Comparison of ENCODE assay signal across 10 cellular contexts in the genomic region with DNA sequence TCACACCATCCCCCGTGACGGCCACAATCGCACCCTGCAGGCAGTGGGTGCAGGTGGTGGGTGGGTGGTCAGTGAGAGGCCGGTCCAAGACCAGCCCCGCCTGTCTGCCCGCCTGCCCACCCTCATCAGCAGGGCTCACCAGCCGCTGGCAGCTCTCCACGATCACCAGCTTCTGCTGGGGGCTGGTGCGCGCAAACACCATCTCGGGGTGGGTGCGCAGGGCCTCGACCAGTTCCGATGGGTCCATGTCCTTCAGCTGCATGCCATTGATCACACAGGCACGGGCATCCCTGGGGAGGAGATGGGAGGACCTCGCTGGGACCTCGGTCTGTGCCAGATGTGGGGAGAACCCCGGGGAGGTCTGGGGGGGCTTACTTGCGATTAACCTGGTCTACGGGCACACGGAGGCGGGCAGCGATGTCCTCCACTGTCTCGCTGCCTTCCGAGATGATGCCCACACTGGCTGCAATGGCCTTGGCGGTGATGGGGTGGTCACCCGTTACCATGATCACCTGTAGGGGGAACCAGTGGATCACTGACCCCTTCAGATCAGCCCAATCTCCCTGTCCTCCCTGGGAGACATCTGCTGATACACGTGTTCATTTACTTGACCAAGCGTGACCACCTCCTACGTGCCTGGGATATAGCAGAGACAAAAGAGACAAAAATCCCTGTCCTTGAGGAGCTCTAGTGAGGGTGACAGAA. TPM values are rescaled to one million over a fixed set of nuclear protein-coding genes. Genes with fewer than 3 reads are reported as not detected.
DNase-seq lines count a peak whose midpoint lies in the region; ATAC-seq and TF ChIP-seq lines count a peak whose summit lies in the region.
"Had no signal": no experiment of that assay in that cellular context is flagged by ENCODE, and none has a peak within 500 bp of the region (broad histone marks: within the 10 kb centered on the region; RNA-seq: fewer than 3 reads in every experiment).

No MANE protein-coding gene starts in this region.

- peaks cover 10% of the 10 kb centered on the region for H3K4me1 ChIP-seq in HEK293 (ENCODE audit: control insufficient read depth, insufficient read depth, low read length)

- peak; percentile 25 for DNase-seq in COR-L47 (lab: John Stamatoyannopoulos, UW)
- peak; percentile 61 for DNase-seq in RPMI7951 (ENCODE audit: low read depth)
- peak; percentile 72 for DNase-seq in iPS-NIHi11 (ENCODE audit: low spot score)
- no peak for DNase-seq in cerebellar nuclear complex (lab: John Stamatoyannopoulos, UW)
- no peak for DNase-seq in activated effector memory CD4-positive, alpha-beta T cell treated with Interleukin-2 at 50 U/mL for 16 hours
- DNase-seq: left ventricle myocardium superior, NCI-H446 treated with DMSO at 0.1 percent for 48 hours had no signal

- no peak for ATAC-seq in HG03378 (IDR thresholded peaks at IDR 0.05; ENCODE audit: unreplicated experiment)
- ATAC-seq in HG03039 (IDR thresholded peaks at IDR 0.05; ENCODE audit: unreplicated experiment), result no peak
- ATAC-seq: left ventricle myocardium superior had no signal

- H3K4me3 ChIP-seq in HEK293 (ENCODE audit: low read depth, low read length), result no peak overlapping the region

- H3K27ac ChIP-seq in HEK293 (ENCODE audit: extremely low read depth, low read depth, low read length), result no peak overlapping the region

- POLR2A ChIA-PET in HEK293 (lab: Yijun Ruan, JAX), result interaction anchor here (0.8 to 0.9 kb wide), 2 partner anchors 9 to 57 kb away, joined by 3 to 4 read pairs; partner anchors contain the start of gene HAUS5

- no peaks in the 10 kb centered on the region; the same call in 1 of the 2 replicates for H3K9me3 ChIP-seq in HEK293 (ENCODE audit: control insufficient read depth, insufficient read depth, low read depth, low read length)

- peak; percentile 88 for TF ChIP-seq CTCF in HEK293 (tag by site-specific recombination; IDR thresholded peaks at IDR 0.05)

- H3K36me3 ChIP-seq in HEK293 (ENCODE audit: control insufficient read depth in 2 of 2, insufficient read depth in 1 of 2, low read length in 2 of 2), result peaks cover 0 to 5% of the 10 kb centered on the region in 2 experiments; a peak in 1 of 3 replicates

- CTCF ChIA-PET in HEK293 (lab: Yijun Ruan, JAX), result interaction anchor here (0.6 to 4.7 kb wide), 41 partner anchors 7 to 644 kb away, joined by 3 to 53 read pairs (median 4); partner anchors contain the start of genes COX6B1 and HAUS5

TF ChIP-seq in HEK293, 187 proteins besides CTCF, POLR2A, EP300 and RAD21 (continues in another document):
- peak; percentile 47; the same call in 1 of the 2 replicates for TF ChIP-seq ZBTB17 (tag by site-specific recombination; IDR thresholded peaks at IDR 0.05)
- TF ChIP-seq, protein P1, sequence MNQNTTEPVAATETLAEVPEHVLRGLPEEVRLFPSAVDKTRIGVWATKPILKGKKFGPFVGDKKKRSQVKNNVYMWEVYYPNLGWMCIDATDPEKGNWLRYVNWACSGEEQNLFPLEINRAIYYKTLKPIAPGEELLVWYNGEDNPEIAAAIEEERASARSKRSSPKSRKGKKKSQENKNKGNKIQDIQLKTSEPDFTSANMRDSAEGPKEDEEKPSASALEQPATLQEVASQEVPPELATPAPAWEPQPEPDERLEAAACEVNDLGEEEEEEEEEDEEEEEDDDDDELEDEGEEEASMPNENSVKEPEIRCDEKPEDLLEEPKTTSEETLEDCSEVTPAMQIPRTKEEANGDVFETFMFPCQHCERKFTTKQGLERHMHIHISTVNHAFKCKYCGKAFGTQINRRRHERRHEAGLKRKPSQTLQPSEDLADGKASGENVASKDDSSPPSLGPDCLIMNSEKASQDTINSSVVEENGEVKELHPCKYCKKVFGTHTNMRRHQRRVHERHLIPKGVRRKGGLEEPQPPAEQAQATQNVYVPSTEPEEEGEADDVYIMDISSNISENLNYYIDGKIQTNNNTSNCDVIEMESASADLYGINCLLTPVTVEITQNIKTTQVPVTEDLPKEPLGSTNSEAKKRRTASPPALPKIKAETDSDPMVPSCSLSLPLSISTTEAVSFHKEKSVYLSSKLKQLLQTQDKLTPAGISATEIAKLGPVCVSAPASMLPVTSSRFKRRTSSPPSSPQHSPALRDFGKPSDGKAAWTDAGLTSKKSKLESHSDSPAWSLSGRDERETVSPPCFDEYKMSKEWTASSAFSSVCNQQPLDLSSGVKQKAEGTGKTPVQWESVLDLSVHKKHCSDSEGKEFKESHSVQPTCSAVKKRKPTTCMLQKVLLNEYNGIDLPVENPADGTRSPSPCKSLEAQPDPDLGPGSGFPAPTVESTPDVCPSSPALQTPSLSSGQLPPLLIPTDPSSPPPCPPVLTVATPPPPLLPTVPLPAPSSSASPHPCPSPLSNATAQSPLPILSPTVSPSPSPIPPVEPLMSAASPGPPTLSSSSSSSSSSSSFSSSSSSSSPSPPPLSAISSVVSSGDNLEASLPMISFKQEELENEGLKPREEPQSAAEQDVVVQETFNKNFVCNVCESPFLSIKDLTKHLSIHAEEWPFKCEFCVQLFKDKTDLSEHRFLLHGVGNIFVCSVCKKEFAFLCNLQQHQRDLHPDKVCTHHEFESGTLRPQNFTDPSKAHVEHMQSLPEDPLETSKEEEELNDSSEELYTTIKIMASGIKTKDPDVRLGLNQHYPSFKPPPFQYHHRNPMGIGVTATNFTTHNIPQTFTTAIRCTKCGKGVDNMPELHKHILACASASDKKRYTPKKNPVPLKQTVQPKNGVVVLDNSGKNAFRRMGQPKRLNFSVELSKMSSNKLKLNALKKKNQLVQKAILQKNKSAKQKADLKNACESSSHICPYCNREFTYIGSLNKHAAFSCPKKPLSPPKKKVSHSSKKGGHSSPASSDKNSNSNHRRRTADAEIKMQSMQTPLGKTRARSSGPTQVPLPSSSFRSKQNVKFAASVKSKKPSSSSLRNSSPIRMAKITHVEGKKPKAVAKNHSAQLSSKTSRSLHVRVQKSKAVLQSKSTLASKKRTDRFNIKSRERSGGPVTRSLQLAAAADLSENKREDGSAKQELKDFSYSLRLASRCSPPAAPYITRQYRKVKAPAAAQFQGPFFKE (tag by site-specific recombination; IDR thresholded peaks at IDR 0.05; ENCODE audit: borderline replicate concordance), result no peak
- no peak for TF ChIP-seq YY1 (tag by site-specific recombination; IDR thresholded peaks at IDR 0.05)
- TF ChIP-seq, protein P2, sequence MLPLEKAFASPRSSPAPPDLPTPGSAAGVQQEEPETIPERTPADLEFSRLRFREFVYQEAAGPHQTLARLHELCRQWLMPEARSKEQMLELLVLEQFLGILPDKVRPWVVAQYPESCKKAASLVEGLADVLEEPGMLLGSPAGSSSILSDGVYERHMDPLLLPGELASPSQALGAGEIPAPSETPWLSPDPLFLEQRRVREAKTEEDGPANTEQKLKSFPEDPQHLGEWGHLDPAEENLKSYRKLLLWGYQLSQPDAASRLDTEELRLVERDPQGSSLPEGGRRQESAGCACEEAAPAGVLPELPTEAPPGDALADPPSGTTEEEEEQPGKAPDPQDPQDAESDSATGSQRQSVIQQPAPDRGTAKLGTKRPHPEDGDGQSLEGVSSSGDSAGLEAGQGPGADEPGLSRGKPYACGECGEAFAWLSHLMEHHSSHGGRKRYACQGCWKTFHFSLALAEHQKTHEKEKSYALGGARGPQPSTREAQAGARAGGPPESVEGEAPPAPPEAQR (tag by site-specific recombination; IDR thresholded peaks at IDR 0.05), result no peak
- no peak for TF ChIP-seq ZNF324 (tag by site-specific recombination; IDR thresholded peaks at IDR 0.05)
- no peak for TF ChIP-seq ZNF658 (tag by site-specific recombination; IDR thresholded peaks at IDR 0.05)
- no peak for TF ChIP-seq ZNF335 (tag by site-specific recombination; conservative IDR thresholded peaks at IDR 0.05)
- TF ChIP-seq GLIS1 (tag by site-specific recombination; IDR thresholded peaks at IDR 0.05), result peak; percentile 91
- TF ChIP-seq, protein P3, sequence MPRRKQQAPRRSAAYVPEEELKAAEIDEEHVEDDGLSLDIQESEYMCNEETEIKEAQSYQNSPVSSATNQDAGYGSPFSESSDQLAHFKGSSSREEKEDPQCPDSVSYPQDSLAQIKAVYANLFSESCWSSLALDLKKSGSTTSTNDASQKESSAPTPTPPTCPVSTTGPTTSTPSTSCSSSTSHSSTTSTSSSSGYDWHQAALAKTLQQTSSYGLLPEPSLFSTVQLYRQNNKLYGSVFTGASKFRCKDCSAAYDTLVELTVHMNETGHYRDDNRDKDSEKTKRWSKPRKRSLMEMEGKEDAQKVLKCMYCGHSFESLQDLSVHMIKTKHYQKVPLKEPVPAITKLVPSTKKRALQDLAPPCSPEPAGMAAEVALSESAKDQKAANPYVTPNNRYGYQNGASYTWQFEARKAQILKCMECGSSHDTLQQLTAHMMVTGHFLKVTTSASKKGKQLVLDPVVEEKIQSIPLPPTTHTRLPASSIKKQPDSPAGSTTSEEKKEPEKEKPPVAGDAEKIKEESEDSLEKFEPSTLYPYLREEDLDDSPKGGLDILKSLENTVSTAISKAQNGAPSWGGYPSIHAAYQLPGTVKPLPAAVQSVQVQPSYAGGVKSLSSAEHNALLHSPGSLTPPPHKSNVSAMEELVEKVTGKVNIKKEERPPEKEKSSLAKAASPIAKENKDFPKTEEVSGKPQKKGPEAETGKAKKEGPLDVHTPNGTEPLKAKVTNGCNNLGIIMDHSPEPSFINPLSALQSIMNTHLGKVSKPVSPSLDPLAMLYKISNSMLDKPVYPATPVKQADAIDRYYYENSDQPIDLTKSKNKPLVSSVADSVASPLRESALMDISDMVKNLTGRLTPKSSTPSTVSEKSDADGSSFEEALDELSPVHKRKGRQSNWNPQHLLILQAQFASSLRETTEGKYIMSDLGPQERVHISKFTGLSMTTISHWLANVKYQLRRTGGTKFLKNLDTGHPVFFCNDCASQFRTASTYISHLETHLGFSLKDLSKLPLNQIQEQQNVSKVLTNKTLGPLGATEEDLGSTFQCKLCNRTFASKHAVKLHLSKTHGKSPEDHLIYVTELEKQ (tag by site-specific recombination; IDR thresholded peaks at IDR 0.05; ENCODE audit: borderline replicate concordance), result no peak
- TF ChIP-seq ZBTB8A (tag by site-specific recombination; IDR thresholded peaks at IDR 0.05), result no peak
- TF ChIP-seq ZNF157 (tag by site-specific recombination; IDR thresholded peaks at IDR 0.05), result no peak

RNA-seq across cellular contexts. Expression of gene ATP4A, which starts 8.0 kb away (rescaled TPM):
- 0.12 TPM in 1 of 2 replicates, not detected in the other for total RNA-seq in RPMI7951 (2014; rRNA removed; shearing (Covaris generic))
- total RNA-seq: left ventricle myocardium superior had no signal

RNA-seq across cellular contexts. Expression of gene TMEM147, which starts 10.0 kb away (rescaled TPM):
- total RNA-seq in RPMI7951 (2014; rRNA removed; shearing (Covaris generic)), result 133 and 153 TPM in 2 replicates

RNA-seq across cellular contexts. Expression of gene GAPDHS, which starts 22.2 kb away (rescaled TPM):
- total RNA-seq in RPMI7951 (2014; rRNA removed; shearing (Covaris generic)), result 0.20 TPM in 1 of 2 replicates, not detected in the other
- total RNA-seq: left ventricle myocardium superior had no signal

RNA-seq across cellular contexts. Expression of gene SBSN, which starts 27.3 kb away (rescaled TPM):
- total RNA-seq in RPMI7951 (2014; rRNA removed; shearing (Covaris generic)), result not detected in 2 replicates
- total RNA-seq: left ventricle myocardium superior had no signal

RNA-seq across cellular contexts. Expression of gene PMIS2, which starts 30.5 kb away (rescaled TPM):
- total RNA-seq in RPMI7951 (2014; rRNA removed; shearing (Covaris generic)), result not detected in 2 replicates
- total RNA-seq: left ventricle myocardium superior had no signal

Comparison
In these comparisons a context has a peak if more than half of its experiments do, and no peak if none do; other contexts are left out.
1. DNase-seq: peak in COR-L47 (single experiment), RPMI7951 (single experiment) and iPS-NIHi11 (single experiment); none in cerebellar nuclear complex (0 of 2) and activated effector memory CD4-positive, alpha-beta T cell treated with Interleukin-2 at 50 U/mL for 16 hours (single experiment).